21 cellular contexts compared by ENCODE assay signal in genomic region chr3:79515072-79515471, GRCh38.
DNase-seq lines count a peak whose midpoint lies in the region; ATAC-seq and TF ChIP-seq lines count a peak whose summit lies in the region.
"Had no signal": no experiment of that assay in that cellular context is flagged by ENCODE, and none has a peak within 500 bp of the region (broad histone marks: within the 10 kb centered on the region; RNA-seq: fewer than 3 reads in every experiment).

No MANE protein-coding gene starts in this region.

- H3K27me3 ChIP-seq in heart left ventricle (no peaks in the 10 kb centered on the region), left ventricle myocardium inferior (ENCODE audit: low read depth) (no peaks in the 10 kb centered on the region), aorta (ENCODE audit: control insufficient read depth in 1 of 2, insufficient read depth in 2 of 2, low read length in 1 of 2) (no peaks in the 10 kb centered on the region)
- H3K27me3 ChIP-seq: breast epithelium, gastrocnemius medialis, Peyer's patch, upper lobe of left lung had no signal

- POLR2A ChIA-PET in activated CD4-positive, alpha-beta T cell treated with anti-CD3 and anti-CD28 coated beads for 36 hours (lab: Charles Lee): no interaction called here

- ATAC-seq in heart left ventricle (peak in 3 of 4 donors; percentile 12 to 54 (median 39)), aorta (ENCODE audit: low FRiP score) (peak; percentile 54), GM18511 (IDR thresholded peaks at IDR 0.05; ENCODE audit: unreplicated experiment) (no peak)
- no peak for ATAC-seq in activated CD4-positive, alpha-beta T cell treated with anti-CD3 and anti-CD28 coated beads for 36 hours
- ATAC-seq in activated T-cell treated with anti-CD3 and anti-CD28 coated beads, Interleukin-2, amount 50 U/mL, for 72 hours (replicated peaks in 1 of 2): no peak
- ATAC-seq: A549, gastrocnemius medialis had no signal

- H3K4me1 Mint-ChIP-seq in activated CD4-positive, alpha-beta T cell treated with anti-CD3 and anti-CD28 coated beads for 36 hours: no peaks in the 10 kb centered on the region
- no peaks in the 10 kb centered on the region for H3K4me1 Mint-ChIP-seq in activated T-cell treated with anti-CD3 and anti-CD28 coated beads, Interleukin-2, amount 50 U/mL, for 72 hours (ENCODE audit: low read depth)
- H3K4me1 Mint-ChIP-seq: CD8-positive, alpha-beta memory T cell; endodermal cell had no signal

- peaks cover 3% of the 10 kb centered on the region for H3K9me3 Mint-ChIP-seq in activated CD4-positive, alpha-beta T cell treated with anti-CD3 and anti-CD28 coated beads for 36 hours (ENCODE audit: low read depth)
- H3K9me3 Mint-ChIP-seq in activated T-cell treated with anti-CD3 and anti-CD28 coated beads, Interleukin-2, amount 50 U/mL, for 72 hours: peaks cover 2 to 8% of the 10 kb centered on the region in 2 donors
- H3K9me3 Mint-ChIP-seq: endodermal cell had no signal

- H3K36me3 ChIP-seq in heart left ventricle (no peaks in the 10 kb centered on the region), left ventricle myocardium inferior (no peaks in the 10 kb centered on the region), aorta (ENCODE audit: control insufficient read depth in 1 of 2, insufficient read depth in 2 of 2, low read length in 1 of 2) (no peaks in the 10 kb centered on the region)
- H3K36me3 ChIP-seq: breast epithelium, gastrocnemius medialis, Peyer's patch, upper lobe of left lung had no signal

- H3K4me3 Mint-ChIP-seq in activated CD4-positive, alpha-beta T cell treated with anti-CD3 and anti-CD28 coated beads for 36 hours: no peak overlapping the region
- H3K4me3 Mint-ChIP-seq in activated T-cell treated with anti-CD3 and anti-CD28 coated beads, Interleukin-2, amount 50 U/mL, for 72 hours: no peak overlapping the region
- H3K4me3 Mint-ChIP-seq: CD8-positive, alpha-beta memory T cell; endodermal cell had no signal

- H3K9me3 ChIP-seq in heart left ventricle (peaks cover 0 to 5% (median 0%) of the 10 kb centered on the region in 12 donors), left ventricle myocardium inferior (replicated peaks) (no peaks in the 10 kb centered on the region), aorta (ENCODE audit: control insufficient read depth, low read length) (no peaks in the 10 kb centered on the region)
- H3K9me3 ChIP-seq: A549, breast epithelium, gastrocnemius medialis, Peyer's patch, upper lobe of left lung had no signal

- H3K27ac Mint-ChIP-seq in activated CD4-positive, alpha-beta T cell treated with anti-CD3 and anti-CD28 coated beads for 36 hours: no peak overlapping the region
- no peak overlapping the region for H3K27ac Mint-ChIP-seq in activated T-cell treated with anti-CD3 and anti-CD28 coated beads, Interleukin-2, amount 50 U/mL, for 72 hours
- H3K27ac Mint-ChIP-seq: CD8-positive, alpha-beta memory T cell; endodermal cell had no signal

- peak in 1 of 5 donors; percentile 11 for DNase-seq in heart left ventricle
- DNase-seq in left ventricle myocardium inferior: no peak
- peak; percentile 55 to 92 for DNase-seq in cardiac fibroblast (ENCODE audit: low read depth in 2 of 2)
- peak; percentile 20 to 69 for DNase-seq in hippocampal formation (lab: John Stamatoyannopoulos, UW)
- DNase-seq in aorta: no peak
- no peak for DNase-seq in activated CD4-positive, alpha-beta T cell treated with anti-CD3 and anti-CD28 coated beads for 36 hours
- no peak for DNase-seq in activated T-cell treated with anti-CD3 and anti-CD28 coated beads, Interleukin-2, amount 50 U/mL, for 72 hours
- DNase-seq: activated CD4-positive, CD25-positive, alpha-beta regulatory T cell treated with anti-CD3 and anti-CD28 coated beads, Interleukin-2, amount 50 U/mL, for 72 hours; activated CD8-positive, alpha-beta memory T cell treated with anti-CD3 and anti-CD28 coated beads, Interleukin-2, amount 50 U/mL, for 4 hours; activated naive CD4-positive, alpha-beta T cell treated with Interleukin-2 at 50 U/mL for 16 hours; CD8-positive, alpha-beta memory T cell; endodermal cell; gastrocnemius medialis; NCI-H1930; Peyer's patch; stimulated activated naive CD4-positive, alpha-beta T cell; upper lobe of left lung had no signal

- WGBS in heart left ventricle, 4 donors: 13 to 29% (median 25%) methylated on average over 4 of the region's 4 CpGs
- 4 to 7% methylated on average over 4 of the region's 4 CpGs for WGBS in aorta, 2 donors

- H3K27ac ChIP-seq in heart left ventricle (no peak overlapping the region), left ventricle myocardium inferior (replicated peaks) (no peak overlapping the region), aorta (ENCODE audit: low read depth in 1 of 2, low read length in 2 of 2) (no peak overlapping the region)
- H3K27ac ChIP-seq: A549, breast epithelium, gastrocnemius medialis, parathyroid adenoma, Peyer's patch, upper lobe of left lung had no signal

- intact Hi-C loops in heart left ventricle (cut with DNase I) (no loop called here), left ventricle myocardium inferior (cut with micrococcal nuclease) (no loop called here), aorta (cut with DNase I) (no loop called here)
- intact Hi-C loops in activated CD4-positive, alpha-beta T cell treated with anti-CD3 and anti-CD28 coated beads for 36 hours (cut with DNase I, micrococcal nuclease): no loop called here

- no peaks in the 10 kb centered on the region for H3K27me3 Mint-ChIP-seq in activated CD4-positive, alpha-beta T cell treated with anti-CD3 and anti-CD28 coated beads for 36 hours
- no peaks in the 10 kb centered on the region for H3K27me3 Mint-ChIP-seq in activated T-cell treated with anti-CD3 and anti-CD28 coated beads, Interleukin-2, amount 50 U/mL, for 72 hours (ENCODE audit: low read depth)
- H3K27me3 Mint-ChIP-seq: CD8-positive, alpha-beta memory T cell had no signal

- peaks cover 0 to 5% (median 0%) of the 10 kb centered on the region in 12 donors for H3K4me1 ChIP-seq in heart left ventricle
- peaks cover 5% of the 10 kb centered on the region for H3K4me1 ChIP-seq in left ventricle myocardium inferior
- no peaks in the 10 kb centered on the region for H3K4me1 ChIP-seq in aorta (ENCODE audit: control insufficient read depth in 1 of 2, insufficient read depth in 2 of 2, low read length in 2 of 2)
- H3K4me1 ChIP-seq: A549, breast epithelium, gastrocnemius medialis, parathyroid adenoma, Peyer's patch, upper lobe of left lung had no signal

- no peak for TF ChIP-seq POLR2A in heart left ventricle (IDR thresholded peaks at IDR 0.05)

- H3K36me3 Mint-ChIP-seq in activated CD4-positive, alpha-beta T cell treated with anti-CD3 and anti-CD28 coated beads for 36 hours (ENCODE audit: low read depth): no peaks in the 10 kb centered on the region
- no peaks in the 10 kb centered on the region for H3K36me3 Mint-ChIP-seq in activated T-cell treated with anti-CD3 and anti-CD28 coated beads, Interleukin-2, amount 50 U/mL, for 72 hours (ENCODE audit: insufficient read depth in 2 of 2)
- H3K36me3 Mint-ChIP-seq: CD8-positive, alpha-beta memory T cell had no signal

- no peak for TF ChIP-seq CTCF in heart left ventricle (IDR thresholded peaks at IDR 0.05)
- TF ChIP-seq CTCF in left ventricle myocardium inferior (IDR thresholded peaks at IDR 0.05; ENCODE audit: borderline replicate concordance): no peak
- no peak for TF ChIP-seq CTCF in cardiac fibroblast (IDR thresholded peaks at IDR 0.05; ENCODE audit: low read depth, low read length)

- H3K4me3 ChIP-seq in heart left ventricle (no peak overlapping the region), left ventricle myocardium inferior (no peak overlapping the region), cardiac fibroblast (replicated peaks in 1 of 2; ENCODE audit: low read depth in 2 of 2, low read length in 2 of 2) (no peak overlapping the region), aorta (ENCODE audit: low read length in 2 of 2) (no peak overlapping the region)
- H3K4me3 ChIP-seq: A549, breast epithelium, gastrocnemius medialis, Peyer's patch, upper lobe of left lung had no signal

- CTCF ChIA-PET in activated CD4-positive, alpha-beta T cell treated with anti-CD3 and anti-CD28 coated beads for 36 hours (lab: Charles Lee): no interaction called here

Comparison
In these comparisons a context has a peak if more than half of its experiments do, and no peak if none do; other contexts are left out.
1. ATAC-seq: peak in heart left ventricle (3 of 4) and aorta (single experiment); none in GM18511 (single experiment), activated CD4-positive, alpha-beta T cell treated with anti-CD3 and anti-CD28 coated beads for 36 hours (single experiment) and activated T-cell treated with anti-CD3 and anti-CD28 coated beads, Interleukin-2, amount 50 U/mL, for 72 hours (0 of 2).
2. DNase-seq: peak in cardiac fibroblast (2 of 2) and hippocampal formation (2 of 2); none in left ventricle myocardium inferior (single experiment), aorta (0 of 2), activated CD4-positive, alpha-beta T cell treated with anti-CD3 and anti-CD28 coated beads for 36 hours (single experiment) and activated T-cell treated with anti-CD3 and anti-CD28 coated beads, Interleukin-2, amount 50 U/mL, for 72 hours (0 of 2).